1 cellular context compared by ENCODE assay signal in genomic region chr17:75773808-75774470, GRCh38.
TF ChIP-seq lines count a peak whose summit lies in the region.

No MANE protein-coding gene starts in this region.

TF ChIP-seq in GM23338, 12 proteins besides CTCF, POLR2A, EP300 and RAD21:
- TF ChIP-seq, protein P1, sequence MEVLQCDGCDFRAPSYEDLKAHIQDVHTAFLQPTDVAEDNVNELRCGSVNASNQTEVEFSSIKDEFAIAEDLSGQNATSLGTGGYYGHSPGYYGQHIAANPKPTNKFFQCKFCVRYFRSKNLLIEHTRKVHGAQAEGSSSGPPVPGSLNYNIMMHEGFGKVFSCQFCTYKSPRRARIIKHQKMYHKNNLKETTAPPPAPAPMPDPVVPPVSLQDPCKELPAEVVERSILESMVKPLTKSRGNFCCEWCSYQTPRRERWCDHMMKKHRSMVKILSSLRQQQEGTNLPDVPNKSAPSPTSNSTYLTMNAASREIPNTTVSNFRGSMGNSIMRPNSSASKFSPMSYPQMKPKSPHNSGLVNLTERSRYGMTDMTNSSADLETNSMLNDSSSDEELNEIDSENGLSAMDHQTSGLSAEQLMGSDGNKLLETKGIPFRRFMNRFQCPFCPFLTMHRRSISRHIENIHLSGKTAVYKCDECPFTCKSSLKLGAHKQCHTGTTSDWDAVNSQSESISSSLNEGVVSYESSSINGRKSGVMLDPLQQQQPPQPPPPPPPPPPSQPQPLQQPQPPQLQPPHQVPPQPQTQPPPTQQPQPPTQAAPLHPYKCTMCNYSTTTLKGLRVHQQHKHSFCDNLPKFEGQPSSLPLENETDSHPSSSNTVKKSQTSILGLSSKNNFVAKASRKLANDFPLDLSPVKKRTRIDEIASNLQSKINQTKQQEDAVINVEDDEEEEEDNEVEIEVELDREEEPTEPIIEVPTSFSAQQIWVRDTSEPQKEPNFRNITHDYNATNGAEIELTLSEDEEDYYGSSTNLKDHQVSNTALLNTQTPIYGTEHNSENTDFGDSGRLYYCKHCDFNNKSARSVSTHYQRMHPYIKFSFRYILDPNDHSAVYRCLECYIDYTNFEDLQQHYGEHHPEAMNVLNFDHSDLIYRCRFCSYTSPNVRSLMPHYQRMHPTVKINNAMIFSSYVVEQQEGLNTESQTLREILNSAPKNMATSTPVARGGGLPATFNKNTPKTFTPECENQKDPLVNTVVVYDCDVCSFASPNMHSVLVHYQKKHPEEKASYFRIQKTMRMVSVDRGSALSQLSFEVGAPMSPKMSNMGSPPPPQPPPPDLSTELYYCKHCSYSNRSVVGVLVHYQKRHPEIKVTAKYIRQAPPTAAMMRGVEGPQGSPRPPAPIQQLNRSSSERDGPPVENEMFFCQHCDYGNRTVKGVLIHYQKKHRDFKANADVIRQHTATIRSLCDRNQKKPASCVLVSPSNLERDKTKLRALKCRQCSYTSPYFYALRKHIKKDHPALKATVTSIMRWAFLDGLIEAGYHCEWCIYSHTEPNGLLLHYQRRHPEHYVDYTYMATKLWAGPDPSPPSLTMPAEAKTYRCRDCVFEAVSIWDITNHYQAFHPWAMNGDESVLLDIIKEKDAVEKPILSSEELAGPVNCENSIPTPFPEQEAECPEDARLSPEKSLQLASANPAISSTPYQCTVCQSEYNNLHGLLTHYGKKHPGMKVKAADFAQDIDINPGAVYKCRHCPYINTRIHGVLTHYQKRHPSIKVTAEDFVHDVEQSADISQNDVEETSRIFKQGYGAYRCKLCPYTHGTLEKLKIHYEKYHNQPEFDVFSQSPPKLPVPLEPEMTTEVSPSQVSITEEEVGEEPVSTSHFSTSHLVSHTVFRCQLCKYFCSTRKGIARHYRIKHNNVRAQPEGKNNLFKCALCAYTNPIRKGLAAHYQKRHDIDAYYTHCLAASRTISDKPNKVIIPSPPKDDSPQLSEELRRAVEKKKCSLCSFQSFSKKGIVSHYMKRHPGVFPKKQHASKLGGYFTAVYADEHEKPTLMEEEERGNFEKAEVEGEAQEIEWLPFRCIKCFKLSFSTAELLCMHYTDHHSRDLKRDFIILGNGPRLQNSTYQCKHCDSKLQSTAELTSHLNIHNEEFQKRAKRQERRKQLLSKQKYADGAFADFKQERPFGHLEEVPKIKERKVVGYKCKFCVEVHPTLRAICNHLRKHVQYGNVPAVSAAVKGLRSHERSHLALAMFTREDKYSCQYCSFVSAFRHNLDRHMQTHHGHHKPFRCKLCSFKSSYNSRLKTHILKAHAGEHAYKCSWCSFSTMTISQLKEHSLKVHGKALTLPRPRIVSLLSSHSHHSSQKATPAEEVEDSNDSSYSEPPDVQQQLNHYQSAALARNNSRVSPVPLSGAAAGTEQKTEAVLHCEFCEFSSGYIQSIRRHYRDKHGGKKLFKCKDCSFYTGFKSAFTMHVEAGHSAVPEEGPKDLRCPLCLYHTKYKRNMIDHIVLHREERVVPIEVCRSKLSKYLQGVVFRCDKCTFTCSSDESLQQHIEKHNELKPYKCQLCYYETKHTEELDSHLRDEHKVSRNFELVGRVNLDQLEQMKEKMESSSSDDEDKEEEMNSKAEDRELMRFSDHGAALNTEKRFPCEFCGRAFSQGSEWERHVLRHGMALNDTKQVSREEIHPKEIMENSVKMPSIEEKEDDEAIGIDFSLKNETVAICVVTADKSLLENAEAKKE (CRISPR knock-in tag; IDR thresholded peaks at IDR 0.05): no peak
- no peak for TF ChIP-seq STAT1 (IDR thresholded peaks at IDR 0.05; ENCODE audit: unreplicated experiment)
- TF ChIP-seq JUNB (IDR thresholded peaks at IDR 0.05; ENCODE audit: unreplicated experiment): no peak
- TF ChIP-seq REST (IDR thresholded peaks at IDR 0.05; ENCODE audit: unreplicated experiment): no peak
- TF ChIP-seq POLR2AphosphoS5 (IDR thresholded peaks at IDR 0.05; ENCODE audit: low read depth): no peak
- no peak for TF ChIP-seq ETS1 (IDR thresholded peaks at IDR 0.05)
- TF ChIP-seq NANOG (IDR thresholded peaks at IDR 0.05; ENCODE audit: borderline replicate concordance): no peak
- no peak for TF ChIP-seq ZNF331 (CRISPR knock-in tag; IDR thresholded peaks at IDR 0.05; ENCODE audit: low read depth)
- no peak for TF ChIP-seq EZH2 (IDR thresholded peaks at IDR 0.05; ENCODE audit: low read depth, unreplicated experiment)
- no peak for TF ChIP-seq EZH2phosphoT487 (IDR thresholded peaks at IDR 0.05; ENCODE audit: unreplicated experiment)
